ENCODE assay signal across 17 cellular contexts in the genomic region with DNA sequence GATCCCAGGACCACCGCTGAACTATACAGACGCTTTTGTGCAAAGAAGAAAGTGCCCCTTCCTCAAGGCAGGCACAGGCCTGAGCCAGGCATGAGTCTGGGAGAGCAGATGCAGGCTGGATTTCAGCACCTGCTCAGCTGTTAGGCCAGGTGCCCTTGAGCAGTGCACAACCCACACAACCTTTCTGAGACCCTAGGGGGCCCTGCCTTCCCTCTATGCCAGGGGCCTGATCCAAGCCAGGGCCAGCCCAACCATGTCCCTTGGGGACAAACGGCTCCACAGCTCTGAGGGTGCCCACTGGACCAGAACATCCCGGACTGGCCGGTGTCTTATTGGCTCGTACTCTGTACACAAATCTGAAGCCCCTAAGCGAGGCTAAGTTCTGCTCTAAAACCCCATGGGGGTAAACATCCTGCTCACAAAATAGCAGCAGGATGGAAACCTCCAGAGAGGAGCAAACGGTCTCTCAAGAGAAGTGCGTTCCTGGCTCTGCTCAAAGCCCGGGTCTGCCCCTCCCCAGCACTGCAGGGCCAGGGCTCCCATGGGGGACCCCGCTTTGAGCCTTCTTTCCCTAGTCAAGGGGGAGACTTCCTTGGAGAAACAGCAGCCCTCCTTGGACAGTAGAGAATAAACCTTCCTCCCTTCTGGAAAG.
DNase-seq lines count a peak whose midpoint lies in the region; ATAC-seq and TF ChIP-seq lines count a peak whose summit lies in the region.
"Had no signal": no experiment of that assay in that cellular context is flagged by ENCODE, and none has a peak within 500 bp of the region (broad histone marks: within the 10 kb centered on the region; RNA-seq: fewer than 3 reads in every experiment).

No MANE protein-coding gene starts in this region.

- H3K27me3 ChIP-seq in Caco-2 (replicated peaks; ENCODE audit: control insufficient read depth, insufficient read depth, low read length) (no peaks in the 10 kb centered on the region), HUES6 (ENCODE audit: control insufficient read depth, insufficient read depth, low read length) (no peaks in the 10 kb centered on the region; the same call in 1 of the 2 replicates), endodermal cell (ENCODE audit: control insufficient read depth, insufficient read depth, low read length, poor library complexity, severe bottlenecking) (no peaks in the 10 kb centered on the region), neural progenitor cell (no peaks in the 10 kb centered on the region), adrenal gland (peaks cover 8% of the 10 kb centered on the region)
- H3K27me3 ChIP-seq: MG63 had no signal

- TF ChIP-seq POLR2A in adrenal gland (IDR thresholded peaks at IDR 0.05), result no peak

- peak overlapping the region; percentile 26 for H3K4me2 ChIP-seq in neural progenitor cell
- H3K4me2 ChIP-seq: KMS-11 had no signal

- CTCF ChIA-PET in Caco-2 (lab: Charles Lee), result interaction anchor here (1.0 to 2.8 kb wide), 3 partner anchors 11 to 35 kb away, joined by 3 to 18 read pairs (median 17); no protein-coding TSS in a partner anchor

- H4K20me1 ChIP-seq in neural progenitor cell (ENCODE audit: low read depth), result no peaks in the 10 kb centered on the region

- H3K79me2 ChIP-seq in neural progenitor cell (ENCODE audit: low read depth), result no peaks in the 10 kb centered on the region

- H3K9me3 Mint-ChIP-seq in Caco-2 (ENCODE audit: unreplicated experiment) (no peaks in the 10 kb centered on the region), endodermal cell (peaks cover 24% of the 10 kb centered on the region), neural progenitor cell (peaks cover 21% of the 10 kb centered on the region)

- H3K4me1 ChIP-seq in Caco-2, result peaks cover 30% of the 10 kb centered on the region
- peaks cover 24% of the 10 kb centered on the region for H3K4me1 ChIP-seq in HUES6 (ENCODE audit: control insufficient read depth, insufficient read depth, low read length)
- no peaks in the 10 kb centered on the region for H3K4me1 ChIP-seq in endodermal cell (ENCODE audit: control insufficient read depth, insufficient read depth, low read length)
- H3K4me1 ChIP-seq in neural progenitor cell, result peaks cover 27% of the 10 kb centered on the region
- no peaks in the 10 kb centered on the region for H3K4me1 ChIP-seq in adrenal gland (replicated peaks in 1 of 2)

- TF ChIP-seq CTCF in Caco-2 (IDR thresholded peaks at IDR 0.05; ENCODE audit: insufficient read depth in 1 of 2, low read depth in 1 of 2, low read length in 1 of 2, severe bottlenecking in 1 of 2, unreplicated experiment in 1 of 2) (no peak), endodermal cell (conservative IDR thresholded peaks at IDR 0.05) (no peak), neural progenitor cell (IDR thresholded peaks at IDR 0.05) (no peak), adrenal gland (IDR thresholded peaks at IDR 0.05) (no peak)

- 86 to 87% methylated on average over 9 to 11 of the region's 11 CpGs for WGBS in endodermal cell (ENCODE audit: insufficient coverage in 1 of 2, insufficient read length in 1 of 2), 2 experiments
- WGBS in adrenal gland, 4 donors, result 55 to 81% (median 64%) methylated on average over 9 to 11 of the region's 11 CpGs

- ATAC-seq in HG02870 (IDR thresholded peaks at IDR 0.05; ENCODE audit: unreplicated experiment), result no peak
- no peak for ATAC-seq in HG03565 (IDR thresholded peaks at IDR 0.05; ENCODE audit: unreplicated experiment)

- intact Hi-C loops in Caco-2 (cut with micrococcal nuclease; ENCODE audit: unreplicated experiment) (loop anchor here (1.0 to 5.0 kb wide), 3 partner anchors 12 to 70 kb away; no protein-coding TSS in a partner anchor), adrenal gland (cut with DNase I) (no loop called here)

- H3K9me3 ChIP-seq in Caco-2 (peaks cover 11% of the 10 kb centered on the region; the same call in 1 of the 2 replicates), HUES6 (ENCODE audit: control insufficient read depth, insufficient read depth, low read depth, low read length) (peaks cover 17% of the 10 kb centered on the region), endodermal cell (ENCODE audit: control insufficient read depth, low read length) (peaks cover 12% of the 10 kb centered on the region), neural progenitor cell (ENCODE audit: low read depth) (peaks cover 6% of the 10 kb centered on the region), adrenal gland (replicated peaks in 1 of 3) (no peaks in the 10 kb centered on the region)
- H3K9me3 ChIP-seq: MG63 had no signal

- H3K36me3 Mint-ChIP-seq in Caco-2 (ENCODE audit: insufficient read depth, unreplicated experiment) (peaks cover 7% of the 10 kb centered on the region), endodermal cell (ENCODE audit: low read depth) (peaks cover 2% of the 10 kb centered on the region), neural progenitor cell (peaks cover 2% of the 10 kb centered on the region)
- H3K36me3 Mint-ChIP-seq: CD4-positive, alpha-beta memory T cell had no signal

- BruUV-seq in Caco-2 (replicated peaks; lab: Mats Ljungman, UMichigan), result TSS peak; percentile 95

- peak overlapping the region; percentile 51 for H2AFZ ChIP-seq in neural progenitor cell (replicated peaks)

- H3K27me3 Mint-ChIP-seq in Caco-2 (ENCODE audit: insufficient read depth, unreplicated experiment) (no peaks in the 10 kb centered on the region), endodermal cell (ENCODE audit: insufficient read depth) (peaks cover 2% of the 10 kb centered on the region), neural progenitor cell (ENCODE audit: insufficient read depth, low read depth) (peaks cover 19% of the 10 kb centered on the region)

- peak overlapping the region; percentile 37 for H3K9ac ChIP-seq in HUES6 (ENCODE audit: low read length)
- H3K9ac ChIP-seq in endodermal cell (ENCODE audit: extremely low read depth, low read length, poor library complexity, severe bottlenecking), result no peak overlapping the region
- no peak overlapping the region for H3K9ac ChIP-seq in neural progenitor cell
- H3K9ac ChIP-seq: KMS-11 had no signal

- H3K4me3 Mint-ChIP-seq in Caco-2 (ENCODE audit: unreplicated experiment) (peak overlapping the region; percentile 53), endodermal cell (no peak overlapping the region), neural progenitor cell (no peak overlapping the region)

- peak overlapping the region; percentile 95 for H3K27ac Mint-ChIP-seq in Caco-2 (ENCODE audit: unreplicated experiment)
- peak overlapping the region; percentile 56 for H3K27ac Mint-ChIP-seq in endodermal cell
- peak overlapping the region; percentile 43 for H3K27ac Mint-ChIP-seq in neural progenitor cell
- H3K27ac Mint-ChIP-seq: CD4-positive, alpha-beta memory T cell had no signal

- no peak overlapping the region for H3K4me3 ChIP-seq in Caco-2 (ENCODE audit: low read depth, low read length)
- no peak overlapping the region; the same call in 1 of the 2 replicates for H3K4me3 ChIP-seq in HUES6 (ENCODE audit: low read depth, low read length)
- no peak overlapping the region for H3K4me3 ChIP-seq in endodermal cell (ENCODE audit: low read length)
- H3K4me3 ChIP-seq in neural progenitor cell, result no peak overlapping the region
- no peak overlapping the region for H3K4me3 ChIP-seq in adrenal gland
- H3K4me3 ChIP-seq: MG63 had no signal

- H3K36me3 ChIP-seq in Caco-2 (ENCODE audit: control insufficient read depth, insufficient read depth, low read length) (no peaks in the 10 kb centered on the region), HUES6 (ENCODE audit: control insufficient read depth, insufficient read depth, low read length) (no peaks in the 10 kb centered on the region), endodermal cell (ENCODE audit: control insufficient read depth, insufficient read depth, low read length) (no peaks in the 10 kb centered on the region), neural progenitor cell (no peaks in the 10 kb centered on the region), adrenal gland (replicated peaks in 1 of 2) (no peaks in the 10 kb centered on the region)
- H3K36me3 ChIP-seq: MG63 had no signal

- H3K4me1 Mint-ChIP-seq in Caco-2 (ENCODE audit: low read depth, unreplicated experiment) (peaks cover 6% of the 10 kb centered on the region), endodermal cell (peaks cover 5% of the 10 kb centered on the region), neural progenitor cell (peaks cover 32% of the 10 kb centered on the region)
- H3K4me1 Mint-ChIP-seq: CD4-positive, alpha-beta memory T cell had no signal

- DNase-seq in Caco-2 (peak; percentile 14 to 44), endodermal cell (peak; percentile 56), neural progenitor cell (ENCODE audit: low spot score) (no peak), SIG-M5 (lab: John Stamatoyannopoulos, UW) (no peak), adrenal gland (no peak)
- DNase-seq: CD4-positive, alpha-beta memory T cell; DMS79 treated with DMSO at 0.1 percent for 48 hours; HCEC 1CT; MG63; NCI-H1105; NCI-H1694 treated with DMSO at 0.1 percent for 48 hours; NCI-H345; NCI-H526 treated with DMSO at 0.1 percent for 48 hours had no signal

- H3K27ac ChIP-seq in HUES6 (ENCODE audit: low read depth, low read length) (peak overlapping the region; percentile 56; the same call in 1 of the 2 replicates), endodermal cell (ENCODE audit: low read depth, low read length) (peak overlapping the region; percentile 44), neural progenitor cell (no peak overlapping the region), adrenal gland (peak overlapping the region in 1 of 5 donors; percentile 45)
- H3K27ac ChIP-seq: KMS-11 had no signal

- POLR2A ChIA-PET in Caco-2 (lab: Charles Lee), result interaction anchor here (0.6 to 1.4 kb wide), 4 partner anchors 12 to 328 kb away, joined by 4 to 6 read pairs (median 5); a partner anchor contains a TSS

- no peaks in the 10 kb centered on the region for H3F3A ChIP-seq in neural progenitor cell (ENCODE audit: low read depth)

Comparison
In these comparisons a context has a peak if more than half of its experiments do, and no peak if none do; other contexts are left out.
1. DNase-seq: peak in Caco-2 (2 of 2) and endodermal cell (single experiment); none in neural progenitor cell (single experiment), SIG-M5 (single experiment) and adrenal gland (0 of 7).
2. H3K27ac Mint-ChIP-seq: peak in every context shown above with its lines; median percentile 95 in Caco-2; 56 in endodermal cell; 43 in neural progenitor cell.